ENCODE assay signal across 14 cellular contexts in genomic region chr3:130658666-130659065, GRCh38.
DNase-seq lines count a peak whose midpoint lies in the region; ATAC-seq and TF ChIP-seq lines count a peak whose summit lies in the region.
"Had no signal": no experiment of that assay in that cellular context is flagged by ENCODE, and none has a peak within 500 bp of the region (broad histone marks: within the 10 kb centered on the region; RNA-seq: fewer than 3 reads in every experiment).

No MANE protein-coding gene starts in this region.

- no peak overlapping the region for H3K4me3 ChIP-seq in SJCRH30
- H3K4me3 ChIP-seq in fibroblast of mammary gland (ENCODE audit: control insufficient read depth, low read depth, low read length) = no peak overlapping the region
- no peak overlapping the region for H3K4me3 ChIP-seq in psoas muscle
- H3K4me3 ChIP-seq in esophagus squamous epithelium = no peak overlapping the region

- H3K27me3 ChIP-seq in SJCRH30 = no peaks in the 10 kb centered on the region
- no peaks in the 10 kb centered on the region for H3K27me3 ChIP-seq in psoas muscle (ENCODE audit: insufficient read depth in 3 of 3, low read length in 2 of 3)
- no peaks in the 10 kb centered on the region for H3K27me3 ChIP-seq in esophagus squamous epithelium

- H3K4me1 ChIP-seq in SJCRH30 (peaks cover 37% of the 10 kb centered on the region), psoas muscle (peaks cover 8% of the 10 kb centered on the region), esophagus squamous epithelium (peaks cover 0 to 10% (median 0%) of the 10 kb centered on the region in 3 donors)

- H3K9me3 ChIP-seq in SJCRH30 (replicated peaks) = no peaks in the 10 kb centered on the region
- no peaks in the 10 kb centered on the region for H3K9me3 ChIP-seq in psoas muscle
- no peaks in the 10 kb centered on the region for H3K9me3 ChIP-seq in esophagus squamous epithelium

- H3K27ac ChIP-seq in SJCRH30 (peak overlapping the region; percentile 81), psoas muscle (no peak overlapping the region), esophagus squamous epithelium (no peak overlapping the region)

- peak; percentile 37 for DNase-seq in GM04503 (ENCODE audit: low read depth)
- DNase-seq in SJCRH30 = peak; percentile 85 to 91
- peak; percentile 42 for DNase-seq in fibroblast of mammary gland (ENCODE audit: low read depth)
- no peak for DNase-seq in psoas muscle
- no peak for DNase-seq in esophagus squamous epithelium (lab: John Stamatoyannopoulos, UW)
- no peak for DNase-seq in cerebellum (ENCODE audit: low spot score)
- DNase-seq in NCI-H774 (lab: John Stamatoyannopoulos, UW) = no peak
- no peak for DNase-seq in KBM-7
- DNase-seq: DMS153; naive thymus-derived CD8-positive, alpha-beta T cell; NCI-H1417; NK-92 treated with Interleukin-12 subunit alpha and Interleukin-12 subunit beta, amount 100 ng/mL, for 24 hours; stimulated activated CD4-positive, alpha-beta T cell treated with anti-CD3 and anti-CD28 coated beads, Interleukin-15, amount 100 ng/mL, for 24 hours; T-helper 17 cell had no signal

- TF ChIP-seq CTCF in fibroblast of mammary gland (conservative IDR thresholded peaks at IDR 0.05; ENCODE audit: control insufficient read depth, insufficient read depth, low read depth, low read length) (no peak), psoas muscle (IDR thresholded peaks at IDR 0.05) (no peak), esophagus squamous epithelium (IDR thresholded peaks at IDR 0.05) (no peak)

- no peak for TF ChIP-seq POLR2A in esophagus squamous epithelium (IDR thresholded peaks at IDR 0.05)

- ATAC-seq in psoas muscle = peak; percentile 34 to 59 (median 50)
- ATAC-seq: naive thymus-derived CD8-positive, alpha-beta T cell; T-helper 17 cell had no signal

- WGBS in psoas muscle, 3 donors = 33 to 40% (median 39%) methylated on average over 4 of the region's 4 CpGs
- 54 to 67% methylated on average over 4 of the region's 4 CpGs for WGBS in esophagus squamous epithelium, 2 donors

- intact Hi-C loops in psoas muscle (cut with DNase I) (no loop called here), esophagus squamous epithelium (cut with DNase I) (no loop called here)

- in situ Hi-C loops in KBM-7 (cut with MboI; ENCODE audit: low pct_unique_long_range_greater_than_20kb, low sequenced_read_pairs) = no loop called here

- H3K36me3 ChIP-seq in SJCRH30 (no peaks in the 10 kb centered on the region), psoas muscle (ENCODE audit: insufficient read depth in 1 of 2, low read depth in 1 of 2) (peaks cover 0 to 4% of the 10 kb centered on the region in 2 donors), esophagus squamous epithelium (no peaks in the 10 kb centered on the region)

Comparison
In these comparisons a context has a peak if more than half of its experiments do, and no peak if none do; other contexts are left out.
1. DNase-seq: peak in GM04503 (single experiment), SJCRH30 (2 of 2) and fibroblast of mammary gland (single experiment); none in psoas muscle (0 of 2), esophagus squamous epithelium (single experiment), cerebellum (single experiment), NCI-H774 (single experiment) and KBM-7 (single experiment).